In genomic region chr7:106356-106755, GRCh38 we compare ENCODE assay signal across 1 cellular context.
TF ChIP-seq lines count a peak whose summit lies in the region.

No MANE protein-coding gene starts in this region.

TF ChIP-seq in IMR-90, 13 proteins besides CTCF, POLR2A, EP300 and RAD21 (continued from another document):
- TF ChIP-seq ELK1 (IDR thresholded peaks at IDR 0.05; ENCODE audit: borderline replicate concordance, low read depth, low read length) (no peak), USF2 (IDR thresholded peaks at IDR 0.05; ENCODE audit: low read depth, low read length) (no peak), MXI1 (IDR thresholded peaks at IDR 0.05; ENCODE audit: borderline replicate concordance, low read depth, low read length) (no peak), MAZ (IDR thresholded peaks at IDR 0.05; ENCODE audit: borderline replicate concordance, low read depth, low read length) (no peak), NFE2L2 (IDR thresholded peaks at IDR 0.05; ENCODE audit: low read depth, low read length) (no peak), SMC3 (IDR thresholded peaks at IDR 0.05; ENCODE audit: low read depth, low read length) (no peak), FOS (IDR thresholded peaks at IDR 0.05; ENCODE audit: low read depth, low read length) (no peak)
